In genomic region chr22:20016734-20017621, GRCh38 we compare ENCODE assay signal across 8 cellular contexts. TPM values are rescaled to one million over a fixed set of nuclear protein-coding genes. Genes with fewer than 3 reads are reported as not detected.
DNase-seq lines count a peak whose midpoint lies in the region; FAIRE-seq and TF ChIP-seq lines count a peak whose summit lies in the region.

A gene with protein sequence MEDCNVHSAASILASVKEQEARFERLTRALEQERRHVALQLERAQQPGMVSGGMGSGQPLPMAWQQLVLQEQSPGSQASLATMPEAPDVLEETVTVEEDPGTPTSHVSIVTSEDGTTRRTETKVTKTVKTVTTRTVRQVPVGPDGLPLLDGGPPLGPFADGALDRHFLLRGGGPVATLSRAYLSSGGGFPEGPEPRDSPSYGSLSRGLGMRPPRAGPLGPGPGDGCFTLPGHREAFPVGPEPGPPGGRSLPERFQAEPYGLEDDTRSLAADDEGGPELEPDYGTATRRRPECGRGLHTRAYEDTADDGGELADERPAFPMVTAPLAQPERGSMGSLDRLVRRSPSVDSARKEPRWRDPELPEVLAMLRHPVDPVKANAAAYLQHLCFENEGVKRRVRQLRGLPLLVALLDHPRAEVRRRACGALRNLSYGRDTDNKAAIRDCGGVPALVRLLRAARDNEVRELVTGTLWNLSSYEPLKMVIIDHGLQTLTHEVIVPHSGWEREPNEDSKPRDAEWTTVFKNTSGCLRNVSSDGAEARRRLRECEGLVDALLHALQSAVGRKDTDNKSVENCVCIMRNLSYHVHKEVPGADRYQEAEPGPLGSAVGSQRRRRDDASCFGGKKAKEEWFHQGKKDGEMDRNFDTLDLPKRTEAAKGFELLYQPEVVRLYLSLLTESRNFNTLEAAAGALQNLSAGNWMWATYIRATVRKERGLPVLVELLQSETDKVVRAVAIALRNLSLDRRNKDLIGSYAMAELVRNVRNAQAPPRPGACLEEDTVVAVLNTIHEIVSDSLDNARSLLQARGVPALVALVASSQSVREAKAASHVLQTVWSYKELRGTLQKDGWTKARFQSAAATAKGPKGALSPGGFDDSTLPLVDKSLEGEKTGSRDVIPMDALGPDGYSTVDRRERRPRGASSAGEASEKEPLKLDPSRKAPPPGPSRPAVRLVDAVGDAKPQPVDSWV (minus strand): TSS chr22:20016823. CDS start chr22:19990794, 26,029 bp downstream.

- peak within 1 kb of the TSS; percentile 76 for H3K9ac ChIP-seq in NT2/D1 (ENCODE audit: insufficient read length, low read depth)

- peak; percentile 85 for FAIRE-seq in GM19239 (lab: Jason Lieb, UNC)

- no peak within 1 kb of the TSS for H3K27ac ChIP-seq in mesodermal cell (ENCODE audit: low read depth, low read length, severe bottlenecking)

- peak within 1 kb of the TSS; percentile 89 for H3K4me3 Mint-ChIP-seq in endothelial cell (ENCODE audit: unreplicated experiment)

- H3K9me3 Mint-ChIP-seq in endothelial cell (ENCODE audit: unreplicated experiment) = no peaks in the 10 kb centered on the region

- H3K27me3 ChIP-seq in NT2/D1 (ENCODE audit: insufficient read depth, insufficient read length) = peaks cover 69% of the 10 kb centered on the region

- H3K36me3 Mint-ChIP-seq in endothelial cell (ENCODE audit: low read depth, unreplicated experiment) = no peaks in the 10 kb centered on the region

- TF ChIP-seq CTCF in endothelial cell (IDR thresholded peaks at IDR 0.05; ENCODE audit: unreplicated experiment) = no peak

- H3K27ac Mint-ChIP-seq in endothelial cell (ENCODE audit: unreplicated experiment) = no peak within 1 kb of the TSS

- H3K9me3 ChIP-seq in NT2/D1 (ENCODE audit: insufficient read depth, low read length) = no peaks in the 10 kb centered on the region
- H3K9me3 ChIP-seq in mesodermal cell (ENCODE audit: control insufficient read depth, low read length) = no peaks in the 10 kb centered on the region

- H3K4me1 ChIP-seq in NT2/D1 (ENCODE audit: insufficient read depth, insufficient read length) (peaks cover 13% of the 10 kb centered on the region), mesodermal cell (ENCODE audit: control insufficient read depth, insufficient read depth, low read length, poor library complexity, severe bottlenecking) (peaks cover 2% of the 10 kb centered on the region)

- peaks cover 8% of the 10 kb centered on the region for H3K4me1 Mint-ChIP-seq in endothelial cell (ENCODE audit: unreplicated experiment)

- H3K36me3 ChIP-seq in NT2/D1 (ENCODE audit: insufficient read depth, insufficient read length, low read length) = no peaks in the 10 kb centered on the region
- no peaks in the 10 kb centered on the region for H3K36me3 ChIP-seq in mesodermal cell (ENCODE audit: control insufficient read depth, insufficient read depth, low read length)

- WGBS in mesodermal cell (ENCODE audit: insufficient coverage in 2 of 2), 2 experiments = 0 to 1% methylated on average over 46 to 68 of the region's 79 CpGs

- H3K4me3 ChIP-seq in NT2/D1 (ENCODE audit: insufficient read length, low read depth) (peak within 1 kb of the TSS; percentile 65), mesodermal cell (ENCODE audit: extremely low read depth, insufficient read depth, low read length, poor library complexity, severe bottlenecking) (peak within 1 kb of the TSS; percentile 53)

- DNase-seq in Ammon's horn (ENCODE audit: low spot score) = peak; percentile 92
- DNase-seq in GM19239 (ENCODE audit: insufficient read length, low spot score) = peak; percentile 98
- DNase-seq in HPDE6-E6E7 (ENCODE audit: extremely low spot score) = peak; percentile 98
- peak; percentile 59 for DNase-seq in NT2/D1 (ENCODE audit: low read depth, low spot score)
- peak; percentile 91 for DNase-seq in activated CD8-positive, alpha-beta memory T cell treated with anti-CD3 and anti-CD28 coated beads, Interleukin-2, amount 50 U/mL, for 4 hours
- peak; percentile 90 for DNase-seq in endothelial cell (ENCODE audit: low spot score)
- DNase-seq in stimulated activated CD8-positive, alpha-beta memory T cell treated with anti-CD3 and anti-CD28 coated beads, Interleukin-15, amount 100 ng/mL, for 1 hour (ENCODE audit: low read depth) = peak; percentile 84

- peaks cover 17% of the 10 kb centered on the region for H3K27me3 Mint-ChIP-seq in endothelial cell (ENCODE audit: unreplicated experiment)

RNA-seq across cellular contexts. Expression of the gene that starts here (rescaled TPM):
- 67.3 TPM for total RNA-seq in endothelial cell (ENCODE audit: unreplicated experiment)
- polyA plus RNA-seq in mesodermal cell (2013, experiment 1 of 2) = 22.2 TPM
- polyA plus RNA-seq in mesodermal cell (2013, experiment 2 of 2) = 14.4 TPM
